ENCODE assay signal across 1 cellular context in genomic region chr2:217918220-217919024, GRCh38.
TF ChIP-seq lines count a peak whose summit lies in the region.

No MANE protein-coding gene starts in this region.

TF ChIP-seq in HepG2, 621 proteins besides CTCF, POLR2A, EP300 and RAD21 (continued from another document):
- TF ChIP-seq ZNF687 (CRISPR knock-in tag; IDR thresholded peaks at IDR 0.05) (peak; percentile 72), ZKSCAN8 (CRISPR knock-in tag; IDR thresholded peaks at IDR 0.05; ENCODE audit: borderline replicate concordance) (no peak), SMAD1 (CRISPR knock-in tag; IDR thresholded peaks at IDR 0.05; ENCODE audit: borderline replicate concordance, low read depth) (no peak), MED8 (CRISPR knock-in tag; IDR thresholded peaks at IDR 0.05; ENCODE audit: insufficient replicate concordance) (no peak), HCFC1 (IDR thresholded peaks at IDR 0.05; ENCODE audit: low read depth, low read length) (no peak)
- TF ChIP-seq, protein P1, sequence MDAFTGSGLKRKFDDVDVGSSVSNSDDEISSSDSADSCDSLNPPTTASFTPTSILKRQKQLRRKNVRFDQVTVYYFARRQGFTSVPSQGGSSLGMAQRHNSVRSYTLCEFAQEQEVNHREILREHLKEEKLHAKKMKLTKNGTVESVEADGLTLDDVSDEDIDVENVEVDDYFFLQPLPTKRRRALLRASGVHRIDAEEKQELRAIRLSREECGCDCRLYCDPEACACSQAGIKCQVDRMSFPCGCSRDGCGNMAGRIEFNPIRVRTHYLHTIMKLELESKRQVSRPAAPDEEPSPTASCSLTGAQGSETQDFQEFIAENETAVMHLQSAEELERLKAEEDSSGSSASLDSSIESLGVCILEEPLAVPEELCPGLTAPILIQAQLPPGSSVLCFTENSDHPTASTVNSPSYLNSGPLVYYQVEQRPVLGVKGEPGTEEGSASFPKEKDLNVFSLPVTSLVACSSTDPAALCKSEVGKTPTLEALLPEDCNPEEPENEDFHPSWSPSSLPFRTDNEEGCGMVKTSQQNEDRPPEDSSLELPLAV (CRISPR knock-in tag; conservative IDR thresholded peaks at IDR 0.05; ENCODE audit: low read depth): no peak
